Comparison of ENCODE assay signal across 21 cellular contexts in genomic region chr13:113058129-113058987, GRCh38. TPM values are rescaled to one million over a fixed set of nuclear protein-coding genes. Genes with fewer than 3 reads are reported as not detected.
DNase-seq lines count a peak whose midpoint lies in the region; ATAC-seq and TF ChIP-seq lines count a peak whose summit lies in the region.
"Had no signal": no experiment of that assay in that cellular context is flagged by ENCODE, and none has a peak within 500 bp of the region (broad histone marks: within the 10 kb centered on the region; RNA-seq: fewer than 3 reads in every experiment).

No MANE protein-coding gene starts in this region.

- H3K27me3 ChIP-seq in lower lobe of right lung (ENCODE audit: low read depth) (no peaks in the 10 kb centered on the region), upper lobe of right lung (no peaks in the 10 kb centered on the region), brain microvascular endothelial cell (replicated peaks) (peaks cover 10% of the 10 kb centered on the region)
- H3K27me3 ChIP-seq: BE2C had no signal

- in situ Hi-C loops in brain microvascular endothelial cell (cut with HindIII; ENCODE audit: low pct_ligation_motif_present, low sequenced_read_pairs), result no loop called here

- no peaks in the 10 kb centered on the region for H3K4me1 ChIP-seq in lower lobe of right lung
- H3K4me1 ChIP-seq in upper lobe of right lung, result no peaks in the 10 kb centered on the region
- H3K4me1 ChIP-seq: BE2C had no signal

- H3K9me3 Mint-ChIP-seq in CD14-positive monocyte (no peaks in the 10 kb centered on the region), WTC11 (no peaks in the 10 kb centered on the region)
- H3K9me3 Mint-ChIP-seq: CD4-positive, CD25-positive, alpha-beta regulatory T cell had no signal

- intact Hi-C loops in CD14-positive monocyte (cut with micrococcal nuclease) (no loop called here), lower lobe of right lung (cut with DNase I) (no loop called here), upper lobe of right lung (cut with DNase I) (no loop called here)

- H3K36me3 Mint-ChIP-seq in CD14-positive monocyte (no peaks in the 10 kb centered on the region), WTC11 (no peaks in the 10 kb centered on the region)

- H3K4me3 ChIP-seq in lower lobe of right lung (no peak overlapping the region), upper lobe of right lung (no peak overlapping the region), brain microvascular endothelial cell (ENCODE audit: low read depth, low read length) (no peak overlapping the region)
- H3K4me3 ChIP-seq: MG63, PC-9 had no signal

- TF ChIP-seq CTCF in CD14-positive monocyte (IDR thresholded peaks at IDR 0.05) (no peak), WTC11 (IDR thresholded peaks at IDR 0.05) (no peak), lower lobe of right lung (IDR thresholded peaks at IDR 0.05) (no peak), upper lobe of right lung (IDR thresholded peaks at IDR 0.05) (no peak), brain microvascular endothelial cell (IDR thresholded peaks at IDR 0.05; ENCODE audit: low read depth, low read length, missing control alignments) (no peak), omental fat pad (IDR thresholded peaks at IDR 0.05) (no peak)

- H3K9me3 ChIP-seq in lower lobe of right lung, result no peaks in the 10 kb centered on the region
- H3K9me3 ChIP-seq in upper lobe of right lung, result no peaks in the 10 kb centered on the region
- H3K9me3 ChIP-seq: BE2C, MG63 had no signal

- H3K36me3 ChIP-seq in lower lobe of right lung (no peaks in the 10 kb centered on the region), upper lobe of right lung (no peaks in the 10 kb centered on the region), brain microvascular endothelial cell (replicated peaks) (no peaks in the 10 kb centered on the region)
- H3K36me3 ChIP-seq: BE2C, MG63 had no signal

- H3K27me3 Mint-ChIP-seq in CD14-positive monocyte (ENCODE audit: low read depth in 3 of 3), result no peaks in the 10 kb centered on the region
- H3K27me3 Mint-ChIP-seq in WTC11 (ENCODE audit: low read depth), result no peaks in the 10 kb centered on the region
- H3K27me3 Mint-ChIP-seq: CD4-positive, CD25-positive, alpha-beta regulatory T cell had no signal

- no peak for ATAC-seq in WTC11
- ATAC-seq in lower lobe of right lung, result no peak
- ATAC-seq in upper lobe of right lung, result no peak
- ATAC-seq in omental fat pad (ENCODE audit: low FRiP score), result no peak
- ATAC-seq: SK-N-SH treated with all-trans-retinoic acid at 6 μM for 48 hours had no signal

- DNase-seq in CD14-positive monocyte (ENCODE audit: low spot score), result peak; percentile 14
- no peak for DNase-seq in WTC11 (ENCODE audit: low spot score)
- DNase-seq in lower lobe of right lung, result peak; percentile 14
- DNase-seq in upper lobe of right lung, result peak; percentile 29
- no peak for DNase-seq in brain microvascular endothelial cell
- no peak for DNase-seq in omental fat pad (ENCODE audit: low spot score)
- DNase-seq in effector CD4-positive, alpha-beta T cell, result no peak
- DNase-seq: BE2C; CD4-positive, CD25-positive, alpha-beta regulatory T cell; DMS79; Kasumi-1; MG63; NCI-H1048; NCI-H1417 treated with DMSO at 0.1 percent for 48 hours; NCI-H187; NCI-H2107; PC-9; RPMI8226 had no signal

- POLR2A ChIA-PET in WTC11 (lab: Charles Lee), result no interaction called here

- H3K27ac ChIP-seq in lower lobe of right lung (no peak overlapping the region), upper lobe of right lung (no peak overlapping the region), brain microvascular endothelial cell (no peak overlapping the region)
- H3K27ac ChIP-seq: PC-9 had no signal

- H3K27ac Mint-ChIP-seq in CD14-positive monocyte (no peak overlapping the region), WTC11 (no peak overlapping the region)
- H3K27ac Mint-ChIP-seq: CD4-positive, CD25-positive, alpha-beta regulatory T cell had no signal

- CTCF ChIA-PET in WTC11 (lab: Charles Lee), result interaction anchor here (1.9 kb wide), 1 partner anchor 24 kb away, joined by 10 read pairs; no protein-coding TSS in a partner anchor

- H3K4me3 Mint-ChIP-seq in CD14-positive monocyte (no peak overlapping the region), WTC11 (no peak overlapping the region)
- H3K4me3 Mint-ChIP-seq: CD4-positive, CD25-positive, alpha-beta regulatory T cell had no signal

- H3K4me1 Mint-ChIP-seq in CD14-positive monocyte (no peaks in the 10 kb centered on the region), WTC11 (peaks cover 7% of the 10 kb centered on the region)
- H3K4me1 Mint-ChIP-seq: CD4-positive, CD25-positive, alpha-beta regulatory T cell had no signal

TF ChIP-seq in WTC11, 78 proteins besides CTCF, POLR2A, EP300 and RAD21:
- TF ChIP-seq GTF2I (CRISPR knock-in tag; conservative IDR thresholded peaks at IDR 0.05), result peak; percentile 81; the same call in 1 of the 2 replicates
- no peak for TF ChIP-seq NFATC4 (CRISPR knock-in tag; IDR thresholded peaks at IDR 0.05)
- no peak for TF ChIP-seq TP53 (CRISPR knock-in tag; IDR thresholded peaks at IDR 0.05)
- TF ChIP-seq SMAD3 (CRISPR knock-in tag; IDR thresholded peaks at IDR 0.05; ENCODE audit: borderline replicate concordance), result no peak
- TF ChIP-seq ELF4 (CRISPR knock-in tag; IDR thresholded peaks at IDR 0.05; ENCODE audit: low read depth), result no peak
- no peak for TF ChIP-seq TEAD4 (CRISPR knock-in tag; IDR thresholded peaks at IDR 0.05)
- TF ChIP-seq NR3C1 (CRISPR knock-in tag; conservative IDR thresholded peaks at IDR 0.05; ENCODE audit: low read depth), result no peak

RNA-seq across cellular contexts. Expression of gene F7, which starts 47.2 kb away (rescaled TPM):
- not detected for polyA plus RNA-seq in CD14-positive monocyte
- total RNA-seq in WTC11 (2021), result 0.26 to 1.5 TPM (median 1.3 TPM) in 3 replicates
- not detected for total RNA-seq in lower lobe of right lung
- total RNA-seq in upper lobe of right lung, result 0.61 TPM
- total RNA-seq in omental fat pad, result under 1 TPM in 2 of 4 donors, not detected in 2; 0.24 to 0.74 TPM
- total RNA-seq: A673; CD4-positive, CD25-positive, alpha-beta regulatory T cell; H4; PC-9 had no signal
- polyA plus RNA-seq: CD4-positive, CD25-positive, alpha-beta regulatory T cell had no signal

Comparison
In these comparisons a context has a peak if more than half of its experiments do, and no peak if none do; other contexts are left out.
1. DNase-seq: peak in CD14-positive monocyte (single experiment), lower lobe of right lung (single experiment) and upper lobe of right lung (single experiment); none in WTC11 (single experiment), brain microvascular endothelial cell (single experiment), omental fat pad (single experiment) and effector CD4-positive, alpha-beta T cell (single experiment).